Comparison of ENCODE assay signal across 5 cellular contexts in the genomic region with DNA sequence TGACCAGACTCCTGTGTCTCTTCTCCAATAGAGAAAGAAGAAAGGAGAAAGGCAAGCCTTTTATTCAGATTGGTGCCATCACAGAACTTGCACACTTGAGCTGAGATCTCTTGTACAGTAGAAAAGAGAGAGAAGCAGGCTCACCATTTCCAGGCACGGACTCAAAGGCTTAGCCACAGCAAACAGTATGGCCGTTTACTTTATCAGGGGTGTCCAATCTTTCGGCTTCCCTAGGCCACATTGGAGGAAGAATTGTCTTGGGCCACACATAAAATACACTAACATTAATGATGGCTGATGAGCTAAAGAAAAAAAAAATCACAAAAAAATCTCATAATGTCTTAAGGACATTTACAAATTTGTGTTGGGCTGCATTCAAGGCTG.
"Had no signal": no experiment of that assay in that cellular context is flagged by ENCODE, and none has a peak within 500 bp of the region (broad histone marks: within the 10 kb centered on the region; RNA-seq: fewer than 3 reads in every experiment).

No MANE protein-coding gene starts in this region.

- H3K4me1 Mint-ChIP-seq: GM23338 had no signal

- ATAC-seq: GM23338 had no signal

- H3K4me3 ChIP-seq: GM23338 had no signal

- DNase-seq: H9, HCEC 1CT, IMR-90, KBM-7 had no signal

- H3K9me3 Mint-ChIP-seq: GM23338, H9 had no signal

- H3K27ac Mint-ChIP-seq: GM23338, H9 had no signal

- H3K4me3 Mint-ChIP-seq: GM23338, H9 had no signal
